Comparison of ENCODE assay signal across 1 cellular context in the genomic region with DNA sequence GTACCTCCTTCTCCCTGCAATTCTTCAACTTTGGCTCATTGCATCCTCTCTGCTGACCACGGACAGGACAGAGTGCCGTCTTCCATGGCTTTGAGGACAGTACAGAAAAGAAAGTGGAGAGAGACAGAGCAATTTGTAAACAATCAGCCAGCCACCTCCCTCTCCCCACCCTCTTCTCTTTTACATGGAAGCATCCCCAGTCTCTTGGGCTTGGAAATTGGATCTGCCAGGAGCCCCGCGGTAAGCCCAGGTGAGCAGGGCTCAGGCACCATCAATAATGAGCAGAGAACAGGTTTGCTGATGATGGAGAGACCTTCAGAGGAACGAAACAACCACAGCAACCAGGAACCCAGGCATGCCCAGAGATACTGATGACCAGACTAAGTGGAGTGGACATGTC.
TF ChIP-seq lines count a peak whose summit lies in the region.

No MANE protein-coding gene starts in this region.

TF ChIP-seq in WTC11, 78 proteins besides CTCF, POLR2A, EP300 and RAD21 (continued from another document):
- TF ChIP-seq, protein P1, sequence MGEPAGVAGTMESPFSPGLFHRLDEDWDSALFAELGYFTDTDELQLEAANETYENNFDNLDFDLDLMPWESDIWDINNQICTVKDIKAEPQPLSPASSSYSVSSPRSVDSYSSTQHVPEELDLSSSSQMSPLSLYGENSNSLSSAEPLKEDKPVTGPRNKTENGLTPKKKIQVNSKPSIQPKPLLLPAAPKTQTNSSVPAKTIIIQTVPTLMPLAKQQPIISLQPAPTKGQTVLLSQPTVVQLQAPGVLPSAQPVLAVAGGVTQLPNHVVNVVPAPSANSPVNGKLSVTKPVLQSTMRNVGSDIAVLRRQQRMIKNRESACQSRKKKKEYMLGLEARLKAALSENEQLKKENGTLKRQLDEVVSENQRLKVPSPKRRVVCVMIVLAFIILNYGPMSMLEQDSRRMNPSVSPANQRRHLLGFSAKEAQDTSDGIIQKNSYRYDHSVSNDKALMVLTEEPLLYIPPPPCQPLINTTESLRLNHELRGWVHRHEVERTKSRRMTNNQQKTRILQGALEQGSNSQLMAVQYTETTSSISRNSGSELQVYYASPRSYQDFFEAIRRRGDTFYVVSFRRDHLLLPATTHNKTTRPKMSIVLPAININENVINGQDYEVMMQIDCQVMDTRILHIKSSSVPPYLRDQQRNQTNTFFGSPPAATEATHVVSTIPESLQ (CRISPR knock-in tag; IDR thresholded peaks at IDR 0.05), result no peak
- TF ChIP-seq, protein P2, sequence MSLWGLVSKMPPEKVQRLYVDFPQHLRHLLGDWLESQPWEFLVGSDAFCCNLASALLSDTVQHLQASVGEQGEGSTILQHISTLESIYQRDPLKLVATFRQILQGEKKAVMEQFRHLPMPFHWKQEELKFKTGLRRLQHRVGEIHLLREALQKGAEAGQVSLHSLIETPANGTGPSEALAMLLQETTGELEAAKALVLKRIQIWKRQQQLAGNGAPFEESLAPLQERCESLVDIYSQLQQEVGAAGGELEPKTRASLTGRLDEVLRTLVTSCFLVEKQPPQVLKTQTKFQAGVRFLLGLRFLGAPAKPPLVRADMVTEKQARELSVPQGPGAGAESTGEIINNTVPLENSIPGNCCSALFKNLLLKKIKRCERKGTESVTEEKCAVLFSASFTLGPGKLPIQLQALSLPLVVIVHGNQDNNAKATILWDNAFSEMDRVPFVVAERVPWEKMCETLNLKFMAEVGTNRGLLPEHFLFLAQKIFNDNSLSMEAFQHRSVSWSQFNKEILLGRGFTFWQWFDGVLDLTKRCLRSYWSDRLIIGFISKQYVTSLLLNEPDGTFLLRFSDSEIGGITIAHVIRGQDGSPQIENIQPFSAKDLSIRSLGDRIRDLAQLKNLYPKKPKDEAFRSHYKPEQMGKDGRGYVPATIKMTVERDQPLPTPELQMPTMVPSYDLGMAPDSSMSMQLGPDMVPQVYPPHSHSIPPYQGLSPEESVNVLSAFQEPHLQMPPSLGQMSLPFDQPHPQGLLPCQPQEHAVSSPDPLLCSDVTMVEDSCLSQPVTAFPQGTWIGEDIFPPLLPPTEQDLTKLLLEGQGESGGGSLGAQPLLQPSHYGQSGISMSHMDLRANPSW (CRISPR knock-in tag; conservative IDR thresholded peaks at IDR 0.05; ENCODE audit: low read depth), result no peak
- TF ChIP-seq SOX15 (CRISPR knock-in tag; IDR thresholded peaks at IDR 0.05), result no peak
- TF ChIP-seq PRRX2 (CRISPR knock-in tag; IDR thresholded peaks at IDR 0.05), result no peak
- TF ChIP-seq, protein P3, sequence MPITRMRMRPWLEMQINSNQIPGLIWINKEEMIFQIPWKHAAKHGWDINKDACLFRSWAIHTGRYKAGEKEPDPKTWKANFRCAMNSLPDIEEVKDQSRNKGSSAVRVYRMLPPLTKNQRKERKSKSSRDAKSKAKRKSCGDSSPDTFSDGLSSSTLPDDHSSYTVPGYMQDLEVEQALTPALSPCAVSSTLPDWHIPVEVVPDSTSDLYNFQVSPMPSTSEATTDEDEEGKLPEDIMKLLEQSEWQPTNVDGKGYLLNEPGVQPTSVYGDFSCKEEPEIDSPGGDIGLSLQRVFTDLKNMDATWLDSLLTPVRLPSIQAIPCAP (CRISPR knock-in tag; IDR thresholded peaks at IDR 0.05), result no peak
- TF ChIP-seq, protein P4, sequence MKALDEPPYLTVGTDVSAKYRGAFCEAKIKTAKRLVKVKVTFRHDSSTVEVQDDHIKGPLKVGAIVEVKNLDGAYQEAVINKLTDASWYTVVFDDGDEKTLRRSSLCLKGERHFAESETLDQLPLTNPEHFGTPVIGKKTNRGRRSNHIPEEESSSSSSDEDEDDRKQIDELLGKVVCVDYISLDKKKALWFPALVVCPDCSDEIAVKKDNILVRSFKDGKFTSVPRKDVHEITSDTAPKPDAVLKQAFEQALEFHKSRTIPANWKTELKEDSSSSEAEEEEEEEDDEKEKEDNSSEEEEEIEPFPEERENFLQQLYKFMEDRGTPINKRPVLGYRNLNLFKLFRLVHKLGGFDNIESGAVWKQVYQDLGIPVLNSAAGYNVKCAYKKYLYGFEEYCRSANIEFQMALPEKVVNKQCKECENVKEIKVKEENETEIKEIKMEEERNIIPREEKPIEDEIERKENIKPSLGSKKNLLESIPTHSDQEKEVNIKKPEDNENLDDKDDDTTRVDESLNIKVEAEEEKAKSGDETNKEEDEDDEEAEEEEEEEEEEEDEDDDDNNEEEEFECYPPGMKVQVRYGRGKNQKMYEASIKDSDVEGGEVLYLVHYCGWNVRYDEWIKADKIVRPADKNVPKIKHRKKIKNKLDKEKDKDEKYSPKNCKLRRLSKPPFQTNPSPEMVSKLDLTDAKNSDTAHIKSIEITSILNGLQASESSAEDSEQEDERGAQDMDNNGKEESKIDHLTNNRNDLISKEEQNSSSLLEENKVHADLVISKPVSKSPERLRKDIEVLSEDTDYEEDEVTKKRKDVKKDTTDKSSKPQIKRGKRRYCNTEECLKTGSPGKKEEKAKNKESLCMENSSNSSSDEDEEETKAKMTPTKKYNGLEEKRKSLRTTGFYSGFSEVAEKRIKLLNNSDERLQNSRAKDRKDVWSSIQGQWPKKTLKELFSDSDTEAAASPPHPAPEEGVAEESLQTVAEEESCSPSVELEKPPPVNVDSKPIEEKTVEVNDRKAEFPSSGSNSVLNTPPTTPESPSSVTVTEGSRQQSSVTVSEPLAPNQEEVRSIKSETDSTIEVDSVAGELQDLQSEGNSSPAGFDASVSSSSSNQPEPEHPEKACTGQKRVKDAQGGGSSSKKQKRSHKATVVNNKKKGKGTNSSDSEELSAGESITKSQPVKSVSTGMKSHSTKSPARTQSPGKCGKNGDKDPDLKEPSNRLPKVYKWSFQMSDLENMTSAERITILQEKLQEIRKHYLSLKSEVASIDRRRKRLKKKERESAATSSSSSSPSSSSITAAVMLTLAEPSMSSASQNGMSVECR (CRISPR knock-in tag; IDR thresholded peaks at IDR 0.05; ENCODE audit: borderline replicate concordance), result no peak
- TF ChIP-seq ZNF263 (CRISPR knock-in tag; IDR thresholded peaks at IDR 0.05; ENCODE audit: low read depth), result no peak
- no peak for TF ChIP-seq ZNF396 (CRISPR knock-in tag; IDR thresholded peaks at IDR 0.05; ENCODE audit: borderline replicate concordance)
